Comparison of ENCODE assay signal across 12 cellular contexts in genomic region chr10:132898391-132899053, GRCh38. TPM values are rescaled to one million over a fixed set of nuclear protein-coding genes. Genes with fewer than 3 reads are reported as not detected.
"Had no signal": no experiment of that assay in that cellular context is flagged by ENCODE, and none has a peak within 500 bp of the region (broad histone marks: within the 10 kb centered on the region; RNA-seq: fewer than 3 reads in every experiment).

No MANE protein-coding gene starts in this region.

- H3K27ac ChIP-seq: heart right ventricle, prostate gland, stomach, thoracic aorta had no signal

- H3K4me3 ChIP-seq: heart right ventricle, prostate gland, stomach, thoracic aorta had no signal

- H3K4me1 ChIP-seq: heart right ventricle, prostate gland, stomach had no signal

- DNase-seq: activated T-cell treated with anti-CD3 and anti-CD28 coated beads for 4 hours; foreskin melanocyte; islet precursor cell; stimulated activated CD4-positive, alpha-beta T cell treated with anti-CD3 and anti-CD28 coated beads, Interleukin-2, amount 100 ng/mL, for 48 hours; stomach; T-helper 9 cell had no signal

- H3K36me3 ChIP-seq: heart right ventricle, prostate gland, stomach, thoracic aorta had no signal

- H3K9me3 ChIP-seq: prostate gland, stomach, thoracic aorta had no signal

RNA-seq across cellular contexts. Expression of gene CFAP46, which starts 43.8 kb away (rescaled TPM):
- total RNA-seq: myocyte, SK-MEL-5, thoracic aorta had no signal
- polyA plus RNA-seq: urinary bladder had no signal
